1 cellular context compared by ENCODE assay signal in genomic region chr2:159454185-159454584, GRCh38.
TF ChIP-seq lines count a peak whose summit lies in the region.

No MANE protein-coding gene starts in this region.

TF ChIP-seq in GM12878, 131 proteins besides CTCF, POLR2A, EP300 and RAD21 (continued from another document):
- TF ChIP-seq ZNF592 (IDR thresholded peaks at IDR 0.05) (no peak), ZNF24 (IDR thresholded peaks at IDR 0.05) (no peak), MAX (IDR thresholded peaks at IDR 0.05; ENCODE audit: low read depth, low read length) (no peak), NR2F1 (conservative IDR thresholded peaks at IDR 0.05) (no peak), BACH1 (IDR thresholded peaks at IDR 0.05; ENCODE audit: borderline replicate concordance) (no peak), ZZZ3 (IDR thresholded peaks at IDR 0.05; ENCODE audit: control insufficient read depth, insufficient read length, low read depth) (no peak), SIX5 (IDR thresholded peaks at IDR 0.05; ENCODE audit: low read depth, low read length, severe bottlenecking) (no peak), MTA3 (IDR thresholded peaks at IDR 0.05; ENCODE audit: borderline replicate concordance, low read length) (no peak), IRF4 (IDR thresholded peaks at IDR 0.05; ENCODE audit: low read depth, low read length) (no peak), HDGF (IDR thresholded peaks at IDR 0.05) (no peak), POU2F2 (IDR thresholded peaks at IDR 0.05; ENCODE audit: borderline replicate concordance, low read depth, low read length) (no peak), WRNIP1 (IDR thresholded peaks at IDR 0.05; ENCODE audit: borderline replicate concordance, low read depth, low read length) (no peak), TBL1XR1 (IDR thresholded peaks at IDR 0.05; ENCODE audit: low read depth, low read length) (no peak), RELB (IDR thresholded peaks at IDR 0.05; ENCODE audit: low read depth) (no peak), MYB (IDR thresholded peaks at IDR 0.05; ENCODE audit: borderline replicate concordance, low read depth, low read length) (no peak), USF2 (IDR thresholded peaks at IDR 0.05; ENCODE audit: borderline replicate concordance, low read depth, low read length) (no peak), STAT1 (conservative IDR thresholded peaks at IDR 0.05) (no peak)
